1 cellular context compared by ENCODE assay signal in genomic region chr3:48240711-48241491, GRCh38.
TF ChIP-seq lines count a peak whose summit lies in the region.

ZNF589 (plus strand) TSS chr3:48241104; CDS start chr3:48241172, 68 bp downstream.

TF ChIP-seq in HepG2, 621 proteins besides CTCF, POLR2A, EP300 and RAD21 (continued from another document and continues in another):
- no peak for TF ChIP-seq ZNF512 (CRISPR knock-in tag; IDR thresholded peaks at IDR 0.05)
- peak; percentile 57 for TF ChIP-seq ZNF333 (CRISPR knock-in tag; IDR thresholded peaks at IDR 0.05; ENCODE audit: borderline replicate concordance)
- TF ChIP-seq ZNF713 (CRISPR knock-in tag; IDR thresholded peaks at IDR 0.05), result 0 out of 2 replicates have a peak, but pooled peaks have one; percentile 71
- TF ChIP-seq ZNF510 (CRISPR knock-in tag; IDR thresholded peaks at IDR 0.05; ENCODE audit: low read depth), result peak; percentile 54; the same call in 1 of the 2 replicates
- peak; percentile 66; the same call in 1 of the 2 replicates for TF ChIP-seq ZNF552 (CRISPR knock-in tag; IDR thresholded peaks at IDR 0.05; ENCODE audit: borderline replicate concordance)
- TF ChIP-seq THAP11 (CRISPR knock-in tag; IDR thresholded peaks at IDR 0.05), result peak; percentile 99
- 0 out of 2 replicates have a peak, but pooled peaks have one; percentile 19 for TF ChIP-seq ZNF615 (CRISPR knock-in tag; IDR thresholded peaks at IDR 0.05; ENCODE audit: borderline replicate concordance)
- TF ChIP-seq PBX2 (CRISPR knock-in tag; IDR thresholded peaks at IDR 0.05), result no peak
- peak; percentile 67; the same call in 1 of the 2 replicates for TF ChIP-seq ZC3H13 (CRISPR knock-in tag; IDR thresholded peaks at IDR 0.05)
- no peak for TF ChIP-seq NR2F1 (CRISPR knock-in tag; IDR thresholded peaks at IDR 0.05)
- TF ChIP-seq ZNF850 (CRISPR knock-in tag; conservative IDR thresholded peaks at IDR 0.05), result no peak
- no peak; the same call in 1 of the 2 replicates for TF ChIP-seq ISX (CRISPR knock-in tag; conservative IDR thresholded peaks at IDR 0.05)
- 0 out of 2 replicates have a peak, but pooled peaks have one; percentile 64 for TF ChIP-seq ATF5 (CRISPR knock-in tag; IDR thresholded peaks at IDR 0.05; ENCODE audit: low read depth)
- TF ChIP-seq SSRP1 (CRISPR knock-in tag; IDR thresholded peaks at IDR 0.05), result no peak
- TF ChIP-seq ZNF274 (CRISPR knock-in tag; IDR thresholded peaks at IDR 0.05), result 0 out of 2 replicates have a peak, but pooled peaks have one; percentile 77
- TF ChIP-seq MAX (IDR thresholded peaks at IDR 0.05), result peak; percentile 90
- no peak for TF ChIP-seq ZNF879 (CRISPR knock-in tag; IDR thresholded peaks at IDR 0.05)
- 0 out of 2 replicates have a peak, but pooled peaks have one; percentile 33 for TF ChIP-seq ATF7-NPFF (CRISPR knock-in tag; IDR thresholded peaks at IDR 0.05; ENCODE audit: low read depth)
- TF ChIP-seq HNRNPLL (IDR thresholded peaks at IDR 0.05; ENCODE audit: low read depth, low read length, poor library complexity, severe bottlenecking), result peak; percentile 97
- TF ChIP-seq TMF1 (CRISPR knock-in tag; IDR thresholded peaks at IDR 0.05; ENCODE audit: low read depth), result no peak
- TF ChIP-seq CHCHD3 (CRISPR knock-in tag; IDR thresholded peaks at IDR 0.05), result no peak
- TF ChIP-seq ZMYM3 (CRISPR knock-in tag; IDR thresholded peaks at IDR 0.05), result no peak
- TF ChIP-seq HMG20A (CRISPR knock-in tag; IDR thresholded peaks at IDR 0.05; ENCODE audit: borderline replicate concordance), result no peak
- TF ChIP-seq ZKSCAN5 (CRISPR knock-in tag; IDR thresholded peaks at IDR 0.05), result no peak
- TF ChIP-seq POGZ (CRISPR knock-in tag; IDR thresholded peaks at IDR 0.05), result peak; percentile 84
- TF ChIP-seq SMAD9 (CRISPR knock-in tag; IDR thresholded peaks at IDR 0.05), result no peak
- peak; percentile 96 for TF ChIP-seq ZNF350 (CRISPR knock-in tag; IDR thresholded peaks at IDR 0.05; ENCODE audit: borderline replicate concordance, low read depth)
- TF ChIP-seq ZFX (CRISPR knock-in tag; IDR thresholded peaks at IDR 0.05; ENCODE audit: low read depth), result peak; percentile 94
- TF ChIP-seq HIC2 (CRISPR knock-in tag; IDR thresholded peaks at IDR 0.05; ENCODE audit: low read depth), result peak; percentile 26; the same call in 1 of the 2 replicates
- TF ChIP-seq, protein P1, sequence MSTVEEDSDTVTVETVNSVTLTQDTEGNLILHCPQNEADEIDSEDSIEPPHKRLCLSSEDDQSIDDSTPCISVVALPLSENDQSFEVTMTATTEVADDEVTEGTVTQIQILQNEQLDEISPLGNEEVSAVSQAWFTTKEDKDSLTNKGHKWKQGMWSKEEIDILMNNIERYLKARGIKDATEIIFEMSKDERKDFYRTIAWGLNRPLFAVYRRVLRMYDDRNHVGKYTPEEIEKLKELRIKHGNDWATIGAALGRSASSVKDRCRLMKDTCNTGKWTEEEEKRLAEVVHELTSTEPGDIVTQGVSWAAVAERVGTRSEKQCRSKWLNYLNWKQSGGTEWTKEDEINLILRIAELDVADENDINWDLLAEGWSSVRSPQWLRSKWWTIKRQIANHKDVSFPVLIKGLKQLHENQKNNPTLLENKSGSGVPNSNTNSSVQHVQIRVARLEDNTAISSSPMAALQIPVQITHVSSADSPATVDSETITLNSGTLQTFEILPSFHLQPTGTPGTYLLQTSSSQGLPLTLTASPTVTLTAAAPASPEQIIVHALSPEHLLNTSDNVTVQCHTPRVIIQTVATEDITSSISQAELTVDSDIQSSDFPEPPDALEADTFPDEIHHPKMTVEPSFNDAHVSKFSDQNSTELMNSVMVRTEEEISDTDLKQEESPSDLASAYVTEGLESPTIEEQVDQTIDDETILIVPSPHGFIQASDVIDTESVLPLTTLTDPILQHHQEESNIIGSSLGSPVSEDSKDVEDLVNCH (CRISPR knock-in tag; IDR thresholded peaks at IDR 0.05), result no peak
- peak; percentile 78 for TF ChIP-seq TARDBP (CRISPR knock-in tag; IDR thresholded peaks at IDR 0.05)
- no peak for TF ChIP-seq ZNF318 (CRISPR knock-in tag; IDR thresholded peaks at IDR 0.05)
- no peak for TF ChIP-seq ZFP36L1 (CRISPR knock-in tag; IDR thresholded peaks at IDR 0.05)
- TF ChIP-seq NFE2 (CRISPR knock-in tag; IDR thresholded peaks at IDR 0.05), result no peak
- TF ChIP-seq, protein P2, sequence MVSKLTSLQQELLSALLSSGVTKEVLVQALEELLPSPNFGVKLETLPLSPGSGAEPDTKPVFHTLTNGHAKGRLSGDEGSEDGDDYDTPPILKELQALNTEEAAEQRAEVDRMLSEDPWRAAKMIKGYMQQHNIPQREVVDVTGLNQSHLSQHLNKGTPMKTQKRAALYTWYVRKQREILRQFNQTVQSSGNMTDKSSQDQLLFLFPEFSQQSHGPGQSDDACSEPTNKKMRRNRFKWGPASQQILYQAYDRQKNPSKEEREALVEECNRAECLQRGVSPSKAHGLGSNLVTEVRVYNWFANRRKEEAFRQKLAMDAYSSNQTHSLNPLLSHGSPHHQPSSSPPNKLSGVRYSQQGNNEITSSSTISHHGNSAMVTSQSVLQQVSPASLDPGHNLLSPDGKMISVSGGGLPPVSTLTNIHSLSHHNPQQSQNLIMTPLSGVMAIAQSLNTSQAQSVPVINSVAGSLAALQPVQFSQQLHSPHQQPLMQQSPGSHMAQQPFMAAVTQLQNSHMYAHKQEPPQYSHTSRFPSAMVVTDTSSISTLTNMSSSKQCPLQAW (CRISPR knock-in tag; IDR thresholded peaks at IDR 0.05), result peak; percentile 77
- TF ChIP-seq ZNF775 (CRISPR knock-in tag; IDR thresholded peaks at IDR 0.05; ENCODE audit: borderline replicate concordance), result no peak; the same call in 1 of the 2 replicates
- no peak for TF ChIP-seq NR2F2 (IDR thresholded peaks at IDR 0.05; ENCODE audit: borderline replicate concordance, low read depth)
- TF ChIP-seq SALL2 (CRISPR knock-in tag; IDR thresholded peaks at IDR 0.05), result peak; percentile 88
- TF ChIP-seq ISL2 (CRISPR knock-in tag; IDR thresholded peaks at IDR 0.05), result peak; percentile 69
- TF ChIP-seq ZNF83 (CRISPR knock-in tag; IDR thresholded peaks at IDR 0.05; ENCODE audit: borderline replicate concordance), result no peak; the same call in 1 of the 2 replicates
- peak; percentile 98 for TF ChIP-seq ZSCAN29 (CRISPR knock-in tag; conservative IDR thresholded peaks at IDR 0.05)
- peak; percentile 90 for TF ChIP-seq PHF8 (CRISPR knock-in tag; IDR thresholded peaks at IDR 0.05)
- peak; percentile 84 for TF ChIP-seq ARNT2 (CRISPR knock-in tag; IDR thresholded peaks at IDR 0.05; ENCODE audit: low read depth)
- TF ChIP-seq FOSL1 (CRISPR knock-in tag; IDR thresholded peaks at IDR 0.05; ENCODE audit: borderline replicate concordance), result no peak; the same call in 1 of the 2 replicates
- no peak for TF ChIP-seq ZNF275 (CRISPR knock-in tag; IDR thresholded peaks at IDR 0.05; ENCODE audit: borderline replicate concordance)
- TF ChIP-seq SIX4 (CRISPR knock-in tag; IDR thresholded peaks at IDR 0.05), result 0 out of 2 replicates have a peak, but pooled peaks have one; percentile 71
- peak; percentile 93 for TF ChIP-seq ZNF670 (CRISPR knock-in tag; IDR thresholded peaks at IDR 0.05; ENCODE audit: borderline replicate concordance)
- TF ChIP-seq ZFP1 (CRISPR knock-in tag; IDR thresholded peaks at IDR 0.05), result peak; percentile 56; the same call in 1 of the 2 replicates
